ENCODE assay signal across 12 cellular contexts in the genomic region with DNA sequence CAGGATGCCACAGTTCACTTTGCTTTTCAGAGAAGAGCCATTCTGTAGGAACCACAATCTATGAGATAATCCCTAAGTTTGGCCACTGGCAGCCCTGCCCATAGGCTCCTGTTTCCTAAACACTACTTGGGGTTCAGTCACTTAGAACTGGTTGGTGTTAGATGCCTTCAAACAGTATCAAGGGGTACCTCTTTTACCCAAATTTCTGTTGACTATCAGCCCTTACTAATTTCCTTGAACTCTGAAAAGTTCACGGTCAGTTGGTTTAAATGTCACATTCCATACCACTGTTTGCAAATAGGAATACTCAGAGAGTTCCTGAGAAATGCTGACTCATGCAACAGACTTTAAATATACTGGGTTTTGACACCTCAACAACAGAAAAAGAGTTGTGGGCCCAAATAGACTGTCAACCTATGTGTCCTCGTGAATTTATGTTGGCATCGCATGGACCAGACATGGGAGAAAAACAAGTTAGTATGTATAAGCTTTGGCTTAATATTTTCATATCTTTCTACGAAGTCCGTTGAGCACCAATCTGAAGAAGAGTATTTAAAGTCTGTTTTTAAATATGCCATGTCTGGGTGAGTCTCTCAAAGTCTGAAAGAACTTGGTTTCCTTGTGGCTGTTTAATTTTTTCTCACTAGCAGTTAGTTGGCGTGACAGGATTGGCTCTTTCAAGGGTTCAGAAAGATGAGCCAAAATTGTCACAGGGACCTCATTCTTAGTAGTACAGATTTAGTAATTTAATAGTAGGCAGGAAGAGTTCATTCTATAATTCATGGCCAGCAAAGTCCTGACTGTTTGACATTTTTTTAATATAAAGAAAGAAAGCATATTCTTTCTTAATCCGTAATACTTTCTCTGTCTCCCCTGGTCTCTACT. TPM values are rescaled to one million over a fixed set of nuclear protein-coding genes. Genes with fewer than 3 reads are reported as not detected.
DNase-seq lines count a peak whose midpoint lies in the region; ATAC-seq, FAIRE-seq and TF ChIP-seq lines count a peak whose summit lies in the region.
"Had no signal": no experiment of that assay in that cellular context is flagged by ENCODE, and none has a peak within 500 bp of the region (broad histone marks: within the 10 kb centered on the region; RNA-seq: fewer than 3 reads in every experiment).

No MANE protein-coding gene starts in this region.

- H3K27me3 Mint-ChIP-seq in endodermal cell (ENCODE audit: insufficient read depth) = peaks cover 2% of the 10 kb centered on the region
- no peaks in the 10 kb centered on the region for H3K27me3 Mint-ChIP-seq in neural crest cell (ENCODE audit: low read depth)
- H3K27me3 Mint-ChIP-seq: activated B cell treated with CpG ODN at 0.5 μM for 24 hours; CD8-positive, alpha-beta memory T cell had no signal

- no peak for ATAC-seq in right cardiac atrium
- ATAC-seq: Right ventricle myocardium inferior had no signal

- H3K36me3 ChIP-seq in SJSA1 (peaks cover 11% of the 10 kb centered on the region; the same call in 1 of the 2 replicates), endodermal cell (ENCODE audit: control insufficient read depth, insufficient read depth, low read length) (peaks cover 9% of the 10 kb centered on the region)

- TF ChIP-seq CTCF in endodermal cell (conservative IDR thresholded peaks at IDR 0.05) (no peak), neural crest cell (conservative IDR thresholded peaks at IDR 0.05) (no peak), D721Med (IDR thresholded peaks at IDR 0.05; ENCODE audit: insufficient read depth, missing control alignments) (no peak)

- no peak for FAIRE-seq in D721Med (lab: Jason Lieb, UNC)

- H3K9me3 Mint-ChIP-seq in endodermal cell (no peaks in the 10 kb centered on the region), neural crest cell (no peaks in the 10 kb centered on the region)
- H3K9me3 Mint-ChIP-seq: activated B cell treated with CpG ODN at 0.5 μM for 24 hours; CD8-positive, alpha-beta memory T cell had no signal

- H3K36me3 Mint-ChIP-seq in endodermal cell (ENCODE audit: low read depth) = peaks cover 18% of the 10 kb centered on the region
- peaks cover 18% of the 10 kb centered on the region for H3K36me3 Mint-ChIP-seq in neural crest cell (ENCODE audit: low read depth)

- no peak overlapping the region for H3K4me3 Mint-ChIP-seq in endodermal cell
- H3K4me3 Mint-ChIP-seq in neural crest cell = peak overlapping the region; percentile 47
- H3K4me3 Mint-ChIP-seq: activated B cell treated with CpG ODN at 0.5 μM for 24 hours; CD8-positive, alpha-beta memory T cell had no signal

- H3K27ac Mint-ChIP-seq in endodermal cell (no peak overlapping the region), neural crest cell (ENCODE audit: unreplicated experiment) (peak overlapping the region; percentile 97)
- H3K27ac Mint-ChIP-seq: activated B cell treated with CpG ODN at 0.5 μM for 24 hours had no signal

- H3K4me1 Mint-ChIP-seq in endodermal cell (peaks cover 28% of the 10 kb centered on the region), neural crest cell (peaks cover 69% of the 10 kb centered on the region)

- peak overlapping the region; percentile 27 for H3K27ac ChIP-seq in SJSA1
- H3K27ac ChIP-seq in endodermal cell (ENCODE audit: low read depth, low read length) = peak overlapping the region; percentile 49
- H3K27ac ChIP-seq in right cardiac atrium (ENCODE audit: low read length) = no peak overlapping the region

- intact Hi-C loops in right cardiac atrium (cut with DNase I) = no loop called here

- no peak overlapping the region for H3K9ac ChIP-seq in endodermal cell (ENCODE audit: extremely low read depth, low read length, poor library complexity, severe bottlenecking)

- WGBS in endodermal cell (ENCODE audit: insufficient coverage in 1 of 2, insufficient read length in 1 of 2), 2 experiments = 95 to 98% methylated on average over 6 to 7 of the region's 7 CpGs
- 79% methylated on average over 7 of the region's 7 CpGs for whole genome bisulfite sequencing in right cardiac atrium

- DNase-seq in COLO829 (ENCODE audit: low spot score) (peak; percentile 30), SJSA1 (ENCODE audit: low read depth in 1 of 2, low spot score in 2 of 2) (peak in 1 of 2 experiments; percentile 33), endodermal cell (no peak), neural crest cell (ENCODE audit: low read depth, low spot score) (no peak), D721Med (ENCODE audit: insufficient read length, low spot score) (no peak), dermis blood vessel endothelial cell (no peak), right cardiac atrium (no peak), SKM-1 treated with dmso at 0.1 percent for 144 hours (lab: John Stamatoyannopoulos, UW; ENCODE audit: unreplicated experiment) (no peak)
- DNase-seq: activated B cell treated with CpG ODN at 0.5 μM for 24 hours; CD8-positive, alpha-beta memory T cell; NCI-H345 had no signal

- H3K9me3 ChIP-seq in SJSA1 (replicated peaks) (no peaks in the 10 kb centered on the region), endodermal cell (ENCODE audit: control insufficient read depth, low read length) (no peaks in the 10 kb centered on the region), right cardiac atrium (ENCODE audit: control insufficient read depth, low read length) (no peaks in the 10 kb centered on the region)

- H3K27me3 ChIP-seq in SJSA1 (replicated peaks) (no peaks in the 10 kb centered on the region), endodermal cell (ENCODE audit: control insufficient read depth, insufficient read depth, low read length, poor library complexity, severe bottlenecking) (no peaks in the 10 kb centered on the region), right cardiac atrium (ENCODE audit: control insufficient read depth, insufficient read depth) (no peaks in the 10 kb centered on the region)

- H3K4me1 ChIP-seq in SJSA1 (replicated peaks) (peaks cover 24% of the 10 kb centered on the region), endodermal cell (ENCODE audit: control insufficient read depth, insufficient read depth, low read length) (peaks cover 12% of the 10 kb centered on the region), right cardiac atrium (ENCODE audit: control insufficient read depth, insufficient read depth, low read length) (peaks cover 4% of the 10 kb centered on the region)

- H3K4me3 ChIP-seq in SJSA1 = no peak overlapping the region
- no peak overlapping the region for H3K4me3 ChIP-seq in endodermal cell (ENCODE audit: low read length)
- H3K4me3 ChIP-seq in right cardiac atrium (ENCODE audit: low read length) = no peak overlapping the region

RNA-seq across cellular contexts. Expression of a gene that starts 56.5 kb away (rescaled TPM):
- 4.9 and 6.3 TPM in 2 replicates for total RNA-seq in SJSA1 (2014; rRNA removed; shearing (Covaris generic))
- total RNA-seq in endodermal cell (10 to 100 TPM; 31.0 to 36.4 TPM), neural crest cell (42.9 and 43.8 TPM in 2 replicates), dermis blood vessel endothelial cell (9.3 and 9.9 TPM in 2 replicates), right cardiac atrium (10 to 100 TPM; 12.6 to 16.5 (median 14.2) TPM)
- 27.8 TPM for polyA plus RNA-seq in endodermal cell (2013, experiment 1 of 2)
- polyA plus RNA-seq in endodermal cell (2013, experiment 2 of 2) = 28.0 TPM
- polyA plus RNA-seq in right cardiac atrium = 10.0 TPM
